32 cellular contexts compared by ENCODE assay signal in genomic region chr6:117328005-117328389, GRCh38.
"Had no signal": no experiment of that assay in that cellular context is flagged by ENCODE, and none has a peak within 500 bp of the region (broad histone marks: within the 10 kb centered on the region; RNA-seq: fewer than 3 reads in every experiment).

No MANE protein-coding gene starts in this region.

- H3K36me3 ChIP-seq: adrenal gland, brain microvascular endothelial cell, breast epithelium had no signal

- H3K4me1 ChIP-seq: adrenal gland, body of pancreas, breast epithelium had no signal

- H3K27ac ChIP-seq: adrenal gland, body of pancreas, brain microvascular endothelial cell, breast epithelium, VCaP had no signal

- H3K27me3 ChIP-seq: adrenal gland, body of pancreas, brain microvascular endothelial cell, breast epithelium had no signal

- ATAC-seq: activated CD8-positive, alpha-beta T cell treated with anti-CD3 and anti-CD28 coated beads for 36 hours; activated naive CD4-positive, alpha-beta T cell treated with anti-CD3 and anti-CD28 coated beads, Interleukin-2, amount 50 U/mL, for 72 hours; activated T-cell treated with anti-CD3 and anti-CD28 coated beads, Interleukin-2, amount 50 U/mL, for 4 hours; activated T-cell treated with anti-CD3 and anti-CD28 coated beads, Interleukin-2, amount 50 U/mL, for 72 hours; activated T-helper 17 cell treated with anti-CD3 and anti-CD28 coated beads, Interleukin-2, amount 50 U/mL, for 72 hours; body of pancreas had no signal

- H3K4me3 ChIP-seq: adrenal gland, body of pancreas, breast epithelium had no signal

- DNase-seq: activated B cell treated with CpG ODN at 0.5 μM for 24 hours; activated CD4-positive, alpha-beta memory T cell treated with anti-CD3 and anti-CD28 coated beads for 36 hours; activated CD4-positive, alpha-beta T cell treated with anti-CD3 and anti-CD28 coated beads for 4 hours; activated CD4-positive, alpha-beta T cell treated with anti-CD3 and anti-CD28 coated beads, Interleukin-2, amount 10 ng/mL, durations not matched to agents 24 days and 14 days; activated CD4-positive, alpha-beta T cell treated with anti-CD3 and anti-CD28 coated beads, Interleukin-2, amount 50 U/mL, for 1 hour; activated CD4-positive, alpha-beta T cell treated with anti-CD3 and anti-CD28 coated beads, Interleukin-2, amount 50 U/mL, for 4 hours; activated CD4-positive, CD25-positive, alpha-beta regulatory T cell treated with anti-CD3 and anti-CD28 coated beads, Interleukin-2, amount 50 U/mL, for 72 hours; activated CD8-positive, alpha-beta memory T cell treated with anti-CD3 and anti-CD28 coated beads, Interleukin-2, amount 50 U/mL, for 4 hours; activated CD8-positive, alpha-beta T cell treated with anti-CD3 and anti-CD28 coated beads for 36 hours; activated effector memory CD4-positive, alpha-beta T cell treated with anti-CD3 and anti-CD28 coated beads, Interleukin-2, amount 50 U/mL, for 16 hours; activated gamma-delta T cell treated with Interleukin-2 at 50 U/mL for 16 hours; activated naive CD4-positive, alpha-beta T cell; activated naive CD4-positive, alpha-beta T cell treated with anti-CD3 and anti-CD28 coated beads for 36 hours; activated naive CD4-positive, alpha-beta T cell treated with anti-CD3 and anti-CD28 coated beads, Interleukin-2, amount 50 U/mL, for 16 hours; activated naive CD8-positive, alpha-beta T cell treated with anti-CD3 and anti-CD28 coated beads for 36 hours; activated T-cell treated with anti-CD3 and anti-CD28 coated beads for 4 hours; activated T-cell treated with anti-CD3 and anti-CD28 coated beads, Interleukin-2, amount 50 U/mL, for 1 hour; activated T-cell treated with anti-CD3 and anti-CD28 coated beads, Interleukin-2, amount 50 U/mL, for 4 hours; activated T-cell treated with anti-CD3 and anti-CD28 coated beads, Interleukin-2, amount 50 U/mL, for 72 hours; adrenal gland; amniotic stem cell; aorta; body of pancreas; brain microvascular endothelial cell; central memory CD4-positive, alpha-beta T cell; T-helper 1 cell; T-helper 2 cell; T-helper 9 cell had no signal

- H3K9me3 ChIP-seq: adrenal gland, body of pancreas had no signal
